Comparison of ENCODE assay signal across 10 cellular contexts in genomic region chr12:132066345-132066685, GRCh38.
DNase-seq lines count a peak whose midpoint lies in the region; ATAC-seq lines count a peak whose summit lies in the region.
"Had no signal": no experiment of that assay in that cellular context is flagged by ENCODE, and none has a peak within 500 bp of the region (broad histone marks: within the 10 kb centered on the region; RNA-seq: fewer than 3 reads in every experiment).

No MANE protein-coding gene starts in this region.

- no peaks in the 10 kb centered on the region for H3K27me3 Mint-ChIP-seq in activated T-helper 2 cell treated with anti-CD3 and anti-CD28 coated beads, Interferon-gamma antibody, Interleukin-2, Interleukin-4, amounts not matched to agents 10 μg/mL and 5 μg/mL and 100 μg/mL, durations not matched to agents 14 hours and 24 hours and 36 hours (ENCODE audit: low read depth)

- H3K9me3 ChIP-seq in right cardiac atrium (ENCODE audit: control insufficient read depth, low read length) = no peaks in the 10 kb centered on the region

- WGBS in right cardiac atrium = 73% methylated on average over 13 of the region's 13 CpGs

- H3K9me3 Mint-ChIP-seq in activated T-helper 2 cell treated with anti-CD3 and anti-CD28 coated beads, Interferon-gamma antibody, Interleukin-2, Interleukin-4, amounts not matched to agents 10 μg/mL and 5 μg/mL and 100 μg/mL, durations not matched to agents 14 hours and 24 hours and 36 hours = no peaks in the 10 kb centered on the region

- peak overlapping the region; percentile 73 for H3K27ac Mint-ChIP-seq in activated T-helper 2 cell treated with anti-CD3 and anti-CD28 coated beads, Interferon-gamma antibody, Interleukin-2, Interleukin-4, amounts not matched to agents 10 μg/mL and 5 μg/mL and 100 μg/mL, durations not matched to agents 14 hours and 24 hours and 36 hours

- H3K4me1 ChIP-seq in right cardiac atrium (ENCODE audit: control insufficient read depth, insufficient read depth, low read length) = no peaks in the 10 kb centered on the region

- intact Hi-C loops in activated T-helper 2 cell treated with anti-CD3 and anti-CD28 coated beads, Interferon-gamma antibody, Interleukin-2, Interleukin-4, amounts not matched to agents 10 μg/mL and 5 μg/mL and 100 μg/mL, durations not matched to agents 14 hours and 24 hours and 36 hours (cut with micrococcal nuclease) = no loop called here
- intact Hi-C loops in right cardiac atrium (cut with DNase I) = no loop called here

- ATAC-seq in right cardiac atrium = no peak
- ATAC-seq: HCT116 had no signal

- DNase-seq in GM19238 (ENCODE audit: insufficient read length, low spot score) = peak; percentile 44
- peak; percentile 65 to 71 for DNase-seq in Kasumi-1 (lab: John Stamatoyannopoulos, UW)
- peak; percentile 33 for DNase-seq in activated T-helper 2 cell treated with anti-CD3 and anti-CD28 coated beads, Interferon-gamma antibody, Interleukin-2, Interleukin-4, amounts not matched to agents 10 μg/mL and 5 μg/mL and 100 μg/mL, durations not matched to agents 14 hours and 24 hours and 36 hours (ENCODE audit: low spot score)
- DNase-seq in stimulated activated CD4-positive, alpha-beta T cell treated with anti-CD3 and anti-CD28 coated beads, Interleukin-4, amount 100 ng/mL, for 24 hours = peak; percentile 27
- no peak for DNase-seq in inferior parietal cortex (ENCODE audit: extremely low spot score)
- DNase-seq in right cardiac atrium = no peak
- DNase-seq in caudate nucleus (lab: John Stamatoyannopoulos, UW) = no peak
- DNase-seq: WERI-Rb-1 had no signal

- H3K4me3 Mint-ChIP-seq in activated T-helper 2 cell treated with anti-CD3 and anti-CD28 coated beads, Interferon-gamma antibody, Interleukin-2, Interleukin-4, amounts not matched to agents 10 μg/mL and 5 μg/mL and 100 μg/mL, durations not matched to agents 14 hours and 24 hours and 36 hours (ENCODE audit: low read depth) = peak overlapping the region; percentile 43

- no peak overlapping the region for H3K27ac ChIP-seq in right cardiac atrium (ENCODE audit: low read length)
- H3K27ac ChIP-seq in caudate nucleus (ENCODE audit: low read depth, low read length) = no peak overlapping the region
- H3K27ac ChIP-seq: hepatocyte, WERI-Rb-1 had no signal

- no peaks in the 10 kb centered on the region for H3K27me3 ChIP-seq in right cardiac atrium (ENCODE audit: control insufficient read depth, insufficient read depth)
- H3K27me3 ChIP-seq: hepatocyte had no signal

- no peak overlapping the region for H3K4me3 ChIP-seq in right cardiac atrium (ENCODE audit: low read length)
- H3K4me3 ChIP-seq: hepatocyte had no signal

- peaks cover 18% of the 10 kb centered on the region for H3K4me1 Mint-ChIP-seq in activated T-helper 2 cell treated with anti-CD3 and anti-CD28 coated beads, Interferon-gamma antibody, Interleukin-2, Interleukin-4, amounts not matched to agents 10 μg/mL and 5 μg/mL and 100 μg/mL, durations not matched to agents 14 hours and 24 hours and 36 hours (ENCODE audit: low read depth)

- peaks cover 67% of the 10 kb centered on the region for H3K36me3 Mint-ChIP-seq in activated T-helper 2 cell treated with anti-CD3 and anti-CD28 coated beads, Interferon-gamma antibody, Interleukin-2, Interleukin-4, amounts not matched to agents 10 μg/mL and 5 μg/mL and 100 μg/mL, durations not matched to agents 14 hours and 24 hours and 36 hours (ENCODE audit: low read depth)

Comparison
In these comparisons a context has a peak if more than half of its experiments do, and no peak if none do; other contexts are left out.
1. DNase-seq: peak in GM19238 (single experiment), Kasumi-1 (2 of 2), activated T-helper 2 cell treated with anti-CD3 and anti-CD28 coated beads, Interferon-gamma antibody, Interleukin-2, Interleukin-4, amounts not matched to agents 10 μg/mL and 5 μg/mL and 100 μg/mL, durations not matched to agents 14 hours and 24 hours and 36 hours (single experiment) and stimulated activated CD4-positive, alpha-beta T cell treated with anti-CD3 and anti-CD28 coated beads, Interleukin-4, amount 100 ng/mL, for 24 hours (single experiment); none in inferior parietal cortex (single experiment), right cardiac atrium (0 of 3) and caudate nucleus (0 of 61).